In genomic region chr17:48011405-48012150, GRCh38 we compare ENCODE assay signal across 8 cellular contexts. TPM values are rescaled to one million over a fixed set of nuclear protein-coding genes. Genes with fewer than 3 reads are reported as not detected.
DNase-seq lines count a peak whose midpoint lies in the region; ATAC-seq and TF ChIP-seq lines count a peak whose summit lies in the region.

No MANE protein-coding gene starts in this region.

- peak overlapping the region; percentile 64 for H3K4me3 Mint-ChIP-seq in activated naive CD4-positive, alpha-beta T cell treated with anti-CD3 and anti-CD28 coated beads, Interleukin-2, amount 10 ng/mL, durations not matched to agents 7 days and 5 days

- H3K4me1 ChIP-seq in PC-3 (ENCODE audit: insufficient read depth, low read length), result peaks cover 12% of the 10 kb centered on the region
- H3K4me1 ChIP-seq in iPS DF 6.9 (ENCODE audit: control insufficient read depth, insufficient read depth, low read length), result peaks cover 3% of the 10 kb centered on the region; the same call in 1 of the 2 replicates

- H2AFZ ChIP-seq in PC-3 (ENCODE audit: low read length), result peak overlapping the region; percentile 90

- no CpG with 5 or more reads among the region's 23 CpGs for WGBS in iPS DF 6.9 (ENCODE audit: insufficient coverage, insufficient read length)

- intact Hi-C loops in PC-3 (cut with micrococcal nuclease), result loop anchor here (2.0 kb wide), 1 partner anchor 41 kb away; the partner anchor contains the start of gene CDK5RAP3

- ATAC-seq in PC-3, result peak; percentile 84
- ATAC-seq in GM18520 (IDR thresholded peaks at IDR 0.05; ENCODE audit: unreplicated experiment), result no peak

- no peaks in the 10 kb centered on the region for H4K20me1 ChIP-seq in PC-3 (ENCODE audit: low read length)

- H3K27ac ChIP-seq in PC-3 (ENCODE audit: low read length) (no peak overlapping the region), iPS DF 6.9 (ENCODE audit: low read length) (no peak overlapping the region)

- H3F3A ChIP-seq in PC-3 (ENCODE audit: low read length, unreplicated experiment), result no peaks in the 10 kb centered on the region

- TF ChIP-seq CTCF in PC-3 (conservative IDR thresholded peaks at IDR 0.05; ENCODE audit: low read depth, low read length), result peak; percentile 81

- H3K36me3 ChIP-seq in PC-3 (ENCODE audit: low read depth, low read length) (no peaks in the 10 kb centered on the region), iPS DF 6.9 (ENCODE audit: control insufficient read depth, insufficient read depth, low read length) (no peaks in the 10 kb centered on the region)

- DNase-seq in D341Med (ENCODE audit: low spot score), result peak; percentile 76
- DNase-seq in HuH-7.5 (ENCODE audit: low spot score), result peak; percentile 71
- DNase-seq in PC-3, result peak; percentile 82
- peak; percentile 73 for DNase-seq in activated naive CD4-positive, alpha-beta T cell treated with anti-CD3 and anti-CD28 coated beads, Interleukin-2, amount 10 ng/mL, durations not matched to agents 7 days and 5 days
- no peak for DNase-seq in iPS DF 6.9 (ENCODE audit: low read depth, low spot score)
- DNase-seq in stimulated activated CD4-positive, alpha-beta T cell treated with anti-CD3 and anti-CD28 coated beads, Interleukin-12 subunit alpha, Interleukin-12 subunit beta, amount 100 ng/mL, for 4 hours, result peak; percentile 25
- no peak for DNase-seq in LoVo (ENCODE audit: low spot score)

- H3K9me3 ChIP-seq in PC-3 (ENCODE audit: low read length) (no peaks in the 10 kb centered on the region), iPS DF 6.9 (ENCODE audit: control insufficient read depth, insufficient read depth, low read length) (no peaks in the 10 kb centered on the region)

- CTCF ChIA-PET in PC-3 (lab: Charles Lee), result interaction anchor here (0.6 to 1.7 kb wide), 5 partner anchors 12 to 116 kb away, joined by 3 to 8 read pairs (median 4); no protein-coding TSS in a partner anchor
- CTCF ChIA-PET in activated naive CD4-positive, alpha-beta T cell treated with anti-CD3 and anti-CD28 coated beads, Interleukin-2, amount 10 ng/mL, durations not matched to agents 7 days and 5 days (lab: Charles Lee), result interaction anchor here (0.9 to 10.4 kb wide), 12 partner anchors 8 to 176 kb away, joined by 3 to 110 read pairs (median 4); partner anchors contain the start of genes CDK5RAP3 and SCRN2

- no peaks in the 10 kb centered on the region for H3K36me3 Mint-ChIP-seq in activated naive CD4-positive, alpha-beta T cell treated with anti-CD3 and anti-CD28 coated beads, Interleukin-2, amount 10 ng/mL, durations not matched to agents 7 days and 5 days

- H3K9ac ChIP-seq in PC-3 (ENCODE audit: low read length), result peak overlapping the region; percentile 45

- H3K4me3 ChIP-seq in PC-3 (ENCODE audit: low read length) (peak overlapping the region; percentile 73), iPS DF 6.9 (ENCODE audit: low read length) (peak overlapping the region; percentile 36)

- H3K9me3 Mint-ChIP-seq in activated naive CD4-positive, alpha-beta T cell treated with anti-CD3 and anti-CD28 coated beads, Interleukin-2, amount 10 ng/mL, durations not matched to agents 7 days and 5 days, result no peaks in the 10 kb centered on the region

- BruUV-seq in PC-3 (replicated peaks; lab: Mats Ljungman, UMichigan), result TSS peak; percentile 97

- no peak overlapping the region for H3K27ac Mint-ChIP-seq in activated naive CD4-positive, alpha-beta T cell treated with anti-CD3 and anti-CD28 coated beads, Interleukin-2, amount 10 ng/mL, durations not matched to agents 7 days and 5 days

- H3K27me3 ChIP-seq in PC-3 (ENCODE audit: low read length) (no peaks in the 10 kb centered on the region), iPS DF 6.9 (ENCODE audit: control insufficient read depth, insufficient read depth, low read length) (peaks cover 3% of the 10 kb centered on the region; the same call in 1 of the 2 replicates)

- H3K4me2 ChIP-seq in PC-3 (ENCODE audit: low read length), result peak overlapping the region; percentile 98

- H3K4me1 Mint-ChIP-seq in activated naive CD4-positive, alpha-beta T cell treated with anti-CD3 and anti-CD28 coated beads, Interleukin-2, amount 10 ng/mL, durations not matched to agents 7 days and 5 days, result peaks cover 30% of the 10 kb centered on the region

- H3K79me2 ChIP-seq in PC-3 (ENCODE audit: low read length), result no peaks in the 10 kb centered on the region

- peaks cover 72% of the 10 kb centered on the region for H3K27me3 Mint-ChIP-seq in activated naive CD4-positive, alpha-beta T cell treated with anti-CD3 and anti-CD28 coated beads, Interleukin-2, amount 10 ng/mL, durations not matched to agents 7 days and 5 days

- H3K9me2 ChIP-seq in PC-3 (replicated peaks; ENCODE audit: low read length), result no peaks in the 10 kb centered on the region

- POLR2A ChIA-PET in PC-3 (lab: Charles Lee; ENCODE audit: unreplicated experiment), result interaction anchor here (0.5 to 0.6 kb wide), 6 partner anchors 63 to 593 kb away, joined by 3 to 6 read pairs (median 4); partner anchors contain the start of genes PNPO and SP2

RNA-seq across cellular contexts. Expression of gene COPZ2, which starts 26.0 kb away (rescaled TPM):
- 0.63 and 1.3 TPM in 2 replicates for total RNA-seq in PC-3 (2014; rRNA removed)

RNA-seq across cellular contexts. Expression of gene NFE2L1, which starts 36.6 kb away (rescaled TPM):
- 45.1 and 72.6 TPM in 2 replicates for total RNA-seq in PC-3 (2014; rRNA removed)

RNA-seq across cellular contexts. Expression of gene CDK5RAP3, which starts 40.7 kb away (rescaled TPM):
- total RNA-seq in PC-3 (2014; rRNA removed), result 193 and 209 TPM in 2 replicates

RNA-seq across cellular contexts. Expression of gene PRR15L, which starts 53.9 kb away (rescaled TPM):
- 3.8 and 6.0 TPM in 2 replicates for total RNA-seq in PC-3 (2014; rRNA removed)

Comparison
In these comparisons a context has a peak if more than half of its experiments do, and no peak if none do; other contexts are left out.
1. DNase-seq: peak in D341Med (single experiment), HuH-7.5 (single experiment), PC-3 (single experiment), activated naive CD4-positive, alpha-beta T cell treated with anti-CD3 and anti-CD28 coated beads, Interleukin-2, amount 10 ng/mL, durations not matched to agents 7 days and 5 days (single experiment) and stimulated activated CD4-positive, alpha-beta T cell treated with anti-CD3 and anti-CD28 coated beads, Interleukin-12 subunit alpha, Interleukin-12 subunit beta, amount 100 ng/mL, for 4 hours (single experiment); none in iPS DF 6.9 (single experiment) and LoVo (single experiment).